19 cellular contexts compared by ENCODE assay signal in the genomic region with DNA sequence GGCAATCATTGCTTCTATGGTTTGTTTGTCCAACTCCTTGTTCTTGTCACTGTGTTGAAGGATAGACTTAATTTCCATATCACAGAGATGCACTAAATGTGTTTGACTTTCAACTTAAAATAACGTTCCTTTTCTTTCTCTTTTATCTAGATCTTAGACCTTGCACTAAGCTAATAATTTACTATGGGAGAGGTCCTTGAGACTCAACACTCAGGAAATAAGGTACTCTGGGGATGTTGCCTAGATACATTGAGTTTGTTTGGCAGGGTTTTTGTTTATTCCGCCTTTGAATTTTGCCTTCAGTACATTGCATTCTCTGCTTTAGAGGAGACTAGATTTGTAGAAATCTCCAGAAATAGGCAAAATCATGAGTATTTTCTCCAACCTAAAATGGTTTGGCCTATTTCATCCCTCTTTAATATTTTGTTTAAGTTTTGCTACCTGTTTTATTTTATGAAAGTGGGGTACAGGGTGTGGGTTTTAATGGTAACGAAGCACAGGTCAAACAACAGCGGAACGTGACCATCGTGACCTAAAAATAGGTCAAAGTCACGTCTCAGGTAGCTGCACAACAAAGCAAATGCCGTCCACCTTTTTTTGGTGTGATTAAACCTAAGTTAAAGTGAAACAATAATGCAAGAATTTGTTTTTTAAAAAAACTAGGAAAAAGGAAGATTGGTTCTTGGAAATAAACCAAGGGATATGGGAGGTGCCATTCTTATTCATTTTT.
DNase-seq lines count a peak whose midpoint lies in the region; ATAC-seq and TF ChIP-seq lines count a peak whose summit lies in the region.
"Had no signal": no experiment of that assay in that cellular context is flagged by ENCODE, and none has a peak within 500 bp of the region (broad histone marks: within the 10 kb centered on the region; RNA-seq: fewer than 3 reads in every experiment).

No MANE protein-coding gene starts in this region.

- TF ChIP-seq CTCF in upper lobe of left lung (IDR thresholded peaks at IDR 0.05) (no peak), endodermal cell (conservative IDR thresholded peaks at IDR 0.05) (no peak)

- no peak overlapping the region for H3K9ac ChIP-seq in endodermal cell (ENCODE audit: extremely low read depth, low read length, poor library complexity, severe bottlenecking)
- H3K9ac ChIP-seq: GM23248 had no signal

- 59 to 61% methylated on average over 8 of the region's 8 CpGs for WGBS in upper lobe of left lung, 2 donors
- 80 to 94% methylated on average over 7 to 8 of the region's 8 CpGs for WGBS in endodermal cell (ENCODE audit: insufficient coverage in 1 of 2, insufficient read length in 1 of 2), 2 experiments

- H3K36me3 ChIP-seq in upper lobe of left lung (no peaks in the 10 kb centered on the region), endodermal cell (ENCODE audit: control insufficient read depth, insufficient read depth, low read length) (no peaks in the 10 kb centered on the region)
- H3K36me3 ChIP-seq: gastrocnemius medialis, right atrium auricular region, thoracic aorta had no signal

- no peak overlapping the region for H3K27ac Mint-ChIP-seq in endodermal cell
- H3K27ac Mint-ChIP-seq: activated T-helper 17 cell treated with anti-CD3 and anti-CD28 coated beads, Interleukin-2, amount 50 U/mL, for 72 hours; dendritic cell treated with granulocyte-macrophage colony-stimulating factor and Interleukin-4, amounts not matched to agents 40 ng/mL and 50 ng/mL, for 4 days; stimulated activated memory B cell treated with anti-CD40 and anti-IgM and Interleukin-4, amounts not matched to agents 10 μg/mL and 1 μg/mL and 100 μg/mL, for 72 hours had no signal

- peaks cover 3 to 35% (median 5%) of the 10 kb centered on the region in 4 donors for H3K4me1 ChIP-seq in upper lobe of left lung
- peaks cover 3% of the 10 kb centered on the region for H3K4me1 ChIP-seq in endodermal cell (ENCODE audit: control insufficient read depth, insufficient read depth, low read length)
- H3K4me1 ChIP-seq: gastrocnemius medialis, right atrium auricular region had no signal

- H3K27ac ChIP-seq in upper lobe of left lung, result peak overlapping the region; percentile 61 to 80 (median 74)
- H3K27ac ChIP-seq in endodermal cell (ENCODE audit: low read depth, low read length), result no peak overlapping the region
- H3K27ac ChIP-seq: gastrocnemius medialis, GM23248, right atrium auricular region, thoracic aorta had no signal

- TF ChIP-seq EP300 in upper lobe of left lung (IDR thresholded peaks at IDR 0.05), result peak in 3 of 4 donors; percentile 11 to 37 (median 24)

- no peak for TF ChIP-seq POLR2A in upper lobe of left lung (IDR thresholded peaks at IDR 0.05)

- H3K9me3 ChIP-seq in upper lobe of left lung (no peaks in the 10 kb centered on the region), endodermal cell (ENCODE audit: control insufficient read depth, low read length) (no peaks in the 10 kb centered on the region)
- H3K9me3 ChIP-seq: gastrocnemius medialis, right atrium auricular region, thoracic aorta had no signal

- DNase-seq in NCI-H1417 treated with DMSO at 0.1 percent for 48 hours (lab: John Stamatoyannopoulos, UW) (peak; percentile 34), NCI-H774 (lab: John Stamatoyannopoulos, UW) (peak; percentile 69), left lobe of liver (ENCODE audit: low spot score) (no peak), upper lobe of left lung (no peak), endodermal cell (no peak)
- DNase-seq: AML-193, erythroblast, gastrocnemius medialis, GM23248, Karpas-422, NCI-H446, nucleus accumbens had no signal

- ATAC-seq in left lobe of liver, result peak; percentile 74
- ATAC-seq in upper lobe of left lung (ENCODE audit: low FRiP score in 2 of 2), result peak; percentile 35 to 82
- no peak for ATAC-seq in GM19395 (IDR thresholded peaks at IDR 0.05; ENCODE audit: unreplicated experiment)
- ATAC-seq in GM21381 (IDR thresholded peaks at IDR 0.05; ENCODE audit: unreplicated experiment), result no peak
- ATAC-seq: activated T-helper 17 cell treated with anti-CD3 and anti-CD28 coated beads, Interleukin-2, amount 50 U/mL, for 72 hours; gastrocnemius medialis; stimulated activated memory B cell treated with anti-CD40 and anti-IgM and Interleukin-4, amounts not matched to agents 10 μg/mL and 1 μg/mL and 100 μg/mL, for 72 hours had no signal

- H3K4me1 Mint-ChIP-seq in endodermal cell, result peaks cover 16% of the 10 kb centered on the region
- H3K4me1 Mint-ChIP-seq: activated T-helper 17 cell treated with anti-CD3 and anti-CD28 coated beads, Interleukin-2, amount 50 U/mL, for 72 hours; stimulated activated memory B cell treated with anti-CD40 and anti-IgM and Interleukin-4, amounts not matched to agents 10 μg/mL and 1 μg/mL and 100 μg/mL, for 72 hours had no signal

- no peaks in the 10 kb centered on the region for H3K36me3 Mint-ChIP-seq in endodermal cell (ENCODE audit: low read depth)
- H3K36me3 Mint-ChIP-seq: stimulated activated memory B cell treated with anti-CD40 and anti-IgM and Interleukin-4, amounts not matched to agents 10 μg/mL and 1 μg/mL and 100 μg/mL, for 72 hours had no signal

- no peak overlapping the region for H3K4me3 Mint-ChIP-seq in endodermal cell
- H3K4me3 Mint-ChIP-seq: activated T-helper 17 cell treated with anti-CD3 and anti-CD28 coated beads, Interleukin-2, amount 50 U/mL, for 72 hours; dendritic cell treated with granulocyte-macrophage colony-stimulating factor and Interleukin-4, amounts not matched to agents 40 ng/mL and 50 ng/mL, for 4 days; stimulated activated memory B cell treated with anti-CD40 and anti-IgM and Interleukin-4, amounts not matched to agents 10 μg/mL and 1 μg/mL and 100 μg/mL, for 72 hours had no signal

- no peaks in the 10 kb centered on the region for H3K9me3 Mint-ChIP-seq in endodermal cell
- H3K9me3 Mint-ChIP-seq: activated T-helper 17 cell treated with anti-CD3 and anti-CD28 coated beads, Interleukin-2, amount 50 U/mL, for 72 hours; dendritic cell treated with granulocyte-macrophage colony-stimulating factor and Interleukin-4, amounts not matched to agents 40 ng/mL and 50 ng/mL, for 4 days; stimulated activated memory B cell treated with anti-CD40 and anti-IgM and Interleukin-4, amounts not matched to agents 10 μg/mL and 1 μg/mL and 100 μg/mL, for 72 hours had no signal

- no peaks in the 10 kb centered on the region for H3K27me3 ChIP-seq in upper lobe of left lung
- no peaks in the 10 kb centered on the region for H3K27me3 ChIP-seq in endodermal cell (ENCODE audit: control insufficient read depth, insufficient read depth, low read length, poor library complexity, severe bottlenecking)
- H3K27me3 ChIP-seq: gastrocnemius medialis, right atrium auricular region had no signal

- no peaks in the 10 kb centered on the region for H3K27me3 Mint-ChIP-seq in endodermal cell (ENCODE audit: insufficient read depth)
- H3K27me3 Mint-ChIP-seq: activated T-helper 17 cell treated with anti-CD3 and anti-CD28 coated beads, Interleukin-2, amount 50 U/mL, for 72 hours; dendritic cell treated with granulocyte-macrophage colony-stimulating factor and Interleukin-4, amounts not matched to agents 40 ng/mL and 50 ng/mL, for 4 days had no signal

- H3K4me3 ChIP-seq in upper lobe of left lung (no peak overlapping the region), endodermal cell (ENCODE audit: low read length) (no peak overlapping the region)
- H3K4me3 ChIP-seq: gastrocnemius medialis, GM23248, right atrium auricular region, thoracic aorta had no signal

Comparison
In these comparisons a context has a peak if more than half of its experiments do, and no peak if none do; other contexts are left out.
1. DNase-seq: peak in NCI-H1417 treated with DMSO at 0.1 percent for 48 hours (single experiment) and NCI-H774 (single experiment); none in left lobe of liver (single experiment), upper lobe of left lung (0 of 2) and endodermal cell (single experiment).
2. ATAC-seq: peak in left lobe of liver (single experiment) and upper lobe of left lung (2 of 2); none in GM19395 (single experiment) and GM21381 (single experiment).